Comparison of ENCODE assay signal across 24 cellular contexts in the genomic region with DNA sequence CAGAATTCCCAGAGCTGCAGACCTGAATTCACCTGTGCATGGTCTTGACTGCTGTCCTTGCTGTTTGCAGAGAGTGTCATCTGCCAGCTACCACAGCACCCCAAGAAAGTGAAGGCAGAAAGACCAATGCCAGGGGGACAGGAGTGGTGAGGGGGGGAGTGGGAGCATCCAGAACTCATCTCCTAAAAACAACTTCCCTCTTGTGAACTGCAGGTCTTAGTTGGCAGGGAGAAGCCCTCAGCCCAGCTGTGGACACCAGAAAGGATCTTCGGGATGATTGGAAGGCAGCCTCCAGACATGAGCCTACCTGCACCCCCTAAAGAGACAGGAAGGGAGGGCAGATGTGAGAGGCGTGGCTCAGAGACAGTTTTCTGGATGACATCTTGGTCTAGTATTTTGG.
"Had no signal": no experiment of that assay in that cellular context is flagged by ENCODE, and none has a peak within 500 bp of the region (broad histone marks: within the 10 kb centered on the region; RNA-seq: fewer than 3 reads in every experiment).

No MANE protein-coding gene starts in this region.

- H3K36me3 ChIP-seq: brain microvascular endothelial cell, colonic mucosa, heart right ventricle had no signal

- H3K27me3 ChIP-seq: brain microvascular endothelial cell, colonic mucosa, heart right ventricle had no signal

- ATAC-seq: activated CD4-positive, alpha-beta T cell treated with anti-CD3 and anti-CD28 coated beads for 36 hours; activated CD8-positive, alpha-beta T cell treated with anti-CD3 and anti-CD28 coated beads for 36 hours; activated T-cell treated with anti-CD3 and anti-CD28 coated beads, Interleukin-2, amount 50 U/mL, for 4 hours; activated T-helper 17 cell treated with anti-CD3 and anti-CD28 coated beads, Interleukin-2, amount 50 U/mL, for 72 hours had no signal

- H3K4me3 ChIP-seq: colonic mucosa, heart right ventricle had no signal

- H3K4me1 ChIP-seq: colonic mucosa had no signal

- H3K27ac ChIP-seq: brain microvascular endothelial cell, colonic mucosa, epithelial cell of prostate had no signal

- H3K9me3 ChIP-seq: colonic mucosa, heart right ventricle had no signal

- DNase-seq: activated CD4-positive, alpha-beta T cell treated with anti-CD3 and anti-CD28 coated beads for 36 hours; activated CD4-positive, alpha-beta T cell treated with anti-CD3 and anti-CD28 coated beads, Interleukin-2, amount 50 U/mL, for 1 hour; activated CD4-positive, alpha-beta T cell treated with anti-CD3 and anti-CD28 coated beads, Interleukin-2, amount 50 U/mL, for 48 hours; activated CD4-positive, CD25-positive, alpha-beta regulatory T cell; activated CD4-positive, CD25-positive, alpha-beta regulatory T cell treated with anti-CD3 and anti-CD28 coated beads, Interleukin-2, amount 50 U/mL, for 72 hours; activated CD8-positive, alpha-beta memory T cell treated with anti-CD3 and anti-CD28 coated beads for 24 hours; activated CD8-positive, alpha-beta T cell treated with anti-CD3 and anti-CD28 coated beads for 36 hours; activated effector memory CD4-positive, alpha-beta T cell treated with Interleukin-2 at 50 U/mL for 16 hours; activated gamma-delta T cell treated with Interleukin-2 at 50 U/mL for 16 hours; activated naive CD4-positive, alpha-beta T cell treated with anti-CD3 and anti-CD28 coated beads, Interleukin-2, amount 50 U/mL, for 16 hours; activated naive CD4-positive, alpha-beta T cell treated with Interleukin-2 at 50 U/mL for 16 hours; activated T-cell treated with anti-CD3 and anti-CD28 coated beads, Interleukin-2, amount 50 U/mL, for 4 hours; amniotic stem cell; anterior cingulate cortex; brain microvascular endothelial cell; central memory CD4-positive, alpha-beta T cell; cerebellar nuclear complex; colonic mucosa; effector CD8-positive, alpha-beta T cell; foreskin fibroblast; heart right ventricle; T1000 had no signal
